In genomic region chr11:63583288-63583687, GRCh38 we compare ENCODE assay signal across 20 cellular contexts. TPM values are rescaled to one million over a fixed set of nuclear protein-coding genes. Genes with fewer than 3 reads are reported as not detected.
DNase-seq lines count a peak whose midpoint lies in the region; ATAC-seq and TF ChIP-seq lines count a peak whose summit lies in the region.
"Had no signal": no experiment of that assay in that cellular context is flagged by ENCODE, and none has a peak within 500 bp of the region (broad histone marks: within the 10 kb centered on the region; RNA-seq: fewer than 3 reads in every experiment).

No MANE protein-coding gene starts in this region.

- peak overlapping the region; percentile 32 to 97 (median 69) for H3K27ac Mint-ChIP-seq in CD8-positive, alpha-beta memory T cell
- H3K27ac Mint-ChIP-seq in progenitor cell of endocrine pancreas = peak overlapping the region; percentile 57

- H3K27ac ChIP-seq in CD8-positive, alpha-beta memory T cell (ENCODE audit: low read depth, low read length) = no peak overlapping the region
- H3K27ac ChIP-seq in SK-N-MC (peak overlapping the region; percentile 16; the same call in 1 of the 2 replicates), upper lobe of right lung (no peak overlapping the region)
- H3K27ac ChIP-seq: hepatocyte, ovary, VCaP had no signal

- no peak overlapping the region for H3K4me3 ChIP-seq in CD8-positive, alpha-beta memory T cell (ENCODE audit: low read length)
- H3K4me3 ChIP-seq in SK-N-MC (no peak overlapping the region), fibroblast of pulmonary artery (replicated peaks; ENCODE audit: low read depth, low read length) (no peak overlapping the region), upper lobe of right lung (no peak overlapping the region)
- H3K4me3 ChIP-seq: hepatocyte, lung, ovary, stomach had no signal

- ATAC-seq in upper lobe of right lung (no peak), GM19351 (IDR thresholded peaks at IDR 0.05; ENCODE audit: unreplicated experiment) (no peak)

- peaks cover 6 to 25% (median 25%) of the 10 kb centered on the region in 5 donors for H3K9me3 Mint-ChIP-seq in CD8-positive, alpha-beta memory T cell
- H3K9me3 Mint-ChIP-seq in progenitor cell of endocrine pancreas (ENCODE audit: low read depth) = peaks cover 20% of the 10 kb centered on the region

- H3K36me3 ChIP-seq in CD8-positive, alpha-beta memory T cell (ENCODE audit: insufficient read depth, low read length) = no peaks in the 10 kb centered on the region
- H3K36me3 ChIP-seq in SK-N-MC (ENCODE audit: insufficient read depth, low read length) = no peaks in the 10 kb centered on the region
- peaks cover 34% of the 10 kb centered on the region for H3K36me3 ChIP-seq in upper lobe of right lung
- H3K36me3 ChIP-seq: ovary had no signal

- CTCF ChIA-PET in CD8-positive, alpha-beta memory T cell (lab: Charles Lee) = interaction anchor here (1.0 kb wide), 1 partner anchor 21 kb away, joined by 3 read pairs; no protein-coding TSS in a partner anchor

- H3K4me1 ChIP-seq in CD8-positive, alpha-beta memory T cell (ENCODE audit: insufficient read depth, low read length) = peaks cover 12% of the 10 kb centered on the region
- no peaks in the 10 kb centered on the region for H3K4me1 ChIP-seq in upper lobe of right lung

- POLR2A ChIA-PET in CD8-positive, alpha-beta memory T cell (lab: Charles Lee) = no interaction called here

- H3K36me3 Mint-ChIP-seq in CD8-positive, alpha-beta memory T cell = peaks cover 19 to 59% (median 34%) of the 10 kb centered on the region in 3 donors
- peaks cover 61% of the 10 kb centered on the region for H3K36me3 Mint-ChIP-seq in progenitor cell of endocrine pancreas (ENCODE audit: insufficient read depth)

- H3K4me1 Mint-ChIP-seq in CD8-positive, alpha-beta memory T cell = peaks cover 20 to 27% (median 22%) of the 10 kb centered on the region in 3 donors
- H3K4me1 Mint-ChIP-seq in progenitor cell of endocrine pancreas (ENCODE audit: low read depth) = peaks cover 7% of the 10 kb centered on the region

- H3K27me3 Mint-ChIP-seq in CD8-positive, alpha-beta memory T cell = no peaks in the 10 kb centered on the region
- no peaks in the 10 kb centered on the region for H3K27me3 Mint-ChIP-seq in progenitor cell of endocrine pancreas
- H3K27me3 Mint-ChIP-seq: CD4-positive, alpha-beta memory T cell had no signal

- no peak overlapping the region for H3K9ac ChIP-seq in SK-N-MC (ENCODE audit: insufficient read length)

- no peak for DNase-seq in CD8-positive, alpha-beta memory T cell
- DNase-seq in SK-N-MC (ENCODE audit: low read depth, low spot score) (no peak), fibroblast of pulmonary artery (ENCODE audit: low read depth) (peak; percentile 18), progenitor cell of endocrine pancreas (ENCODE audit: low spot score, unreplicated experiment) (no peak), upper lobe of right lung (no peak), SHP77 (lab: John Stamatoyannopoulos, UW) (no peak)
- DNase-seq: activated CD4-positive, alpha-beta T cell treated with anti-CD3 and anti-CD28 coated beads, Interleukin-2, amount 50 U/mL, for 48 hours; activated naive CD4-positive, alpha-beta T cell treated with Interleukin-2 at 50 U/mL for 16 hours; CD4-positive, alpha-beta memory T cell; DMS79; islet precursor cell; NCI-H2029 treated with DMSO at 0.1 percent for 48 hours; NCI-H446 treated with DMSO at 0.1 percent for 48 hours; ovary; stomach had no signal

- intact Hi-C loops in upper lobe of right lung (cut with DNase I) = no loop called here

- peak overlapping the region in 3 of 7 donors; percentile 0 to 69 (median 49) for H3K4me3 Mint-ChIP-seq in CD8-positive, alpha-beta memory T cell
- H3K4me3 Mint-ChIP-seq in progenitor cell of endocrine pancreas (ENCODE audit: low read depth) = no peak overlapping the region

- TF ChIP-seq CTCF in fibroblast of pulmonary artery (IDR thresholded peaks at IDR 0.05; ENCODE audit: low read length, missing control alignments) (no peak), progenitor cell of endocrine pancreas (IDR thresholded peaks at IDR 0.05; ENCODE audit: unreplicated experiment) (no peak), upper lobe of right lung (IDR thresholded peaks at IDR 0.05) (no peak)

- no peaks in the 10 kb centered on the region for H3K9me3 ChIP-seq in CD8-positive, alpha-beta memory T cell (ENCODE audit: low read length)
- no peaks in the 10 kb centered on the region for H3K9me3 ChIP-seq in SK-N-MC (ENCODE audit: low read depth, low read length)
- H3K9me3 ChIP-seq in upper lobe of right lung = no peaks in the 10 kb centered on the region

- no peaks in the 10 kb centered on the region for H3K27me3 ChIP-seq in CD8-positive, alpha-beta memory T cell (ENCODE audit: insufficient read depth, low read length, poor library complexity, severe bottlenecking)
- H3K27me3 ChIP-seq in upper lobe of right lung = no peaks in the 10 kb centered on the region
- H3K27me3 ChIP-seq: hepatocyte, ovary, stomach had no signal

RNA-seq across cellular contexts. Expression of gene PLAAT2, which starts 20.1 kb away (rescaled TPM):
- under 1 TPM in 1 of 2 experiments, not detected in 1; 0.31 TPM for total RNA-seq in CD8-positive, alpha-beta memory T cell
- not detected for polyA plus RNA-seq in CD8-positive, alpha-beta memory T cell
- total RNA-seq in progenitor cell of endocrine pancreas (not detected in 2 replicates), upper lobe of right lung (4.2 TPM)
- total RNA-seq: CD4-positive, alpha-beta memory T cell; skeletal muscle tissue had no signal

RNA-seq across cellular contexts. Expression of gene PLAAT3, which starts 30.9 kb away (rescaled TPM):
- total RNA-seq in CD8-positive, alpha-beta memory T cell = 10 to 100 TPM; 13.9 to 16.0 TPM
- 39.5 TPM for polyA plus RNA-seq in CD8-positive, alpha-beta memory T cell
- total RNA-seq in progenitor cell of endocrine pancreas (41.9 and 46.3 TPM in 2 replicates), upper lobe of right lung (70.3 TPM)

RNA-seq across cellular contexts. Expression of gene PLAAT4, which starts 46.7 kb away (rescaled TPM):
- 10 to 100 TPM; 20.5 to 21.8 TPM for total RNA-seq in CD8-positive, alpha-beta memory T cell
- 612 TPM for polyA plus RNA-seq in CD8-positive, alpha-beta memory T cell
- total RNA-seq in progenitor cell of endocrine pancreas (0.42 TPM in 1 of 2 replicates, not detected in the other), upper lobe of right lung (185 TPM)

Comparison
In these comparisons a context has a peak if more than half of its experiments do, and no peak if none do; other contexts are left out.
1. RNA of gene PLAAT4, which starts 46.7 kb away (total RNA-seq): 185 TPM in upper lobe of right lung (single experiment) and 20.5 to 21.8 TPM in CD8-positive, alpha-beta memory T cell; 0.42 TPM in progenitor cell of endocrine pancreas; every median in the first group is over 10 times any median in the second.